ENCODE assay signal across 21 cellular contexts in the genomic region with DNA sequence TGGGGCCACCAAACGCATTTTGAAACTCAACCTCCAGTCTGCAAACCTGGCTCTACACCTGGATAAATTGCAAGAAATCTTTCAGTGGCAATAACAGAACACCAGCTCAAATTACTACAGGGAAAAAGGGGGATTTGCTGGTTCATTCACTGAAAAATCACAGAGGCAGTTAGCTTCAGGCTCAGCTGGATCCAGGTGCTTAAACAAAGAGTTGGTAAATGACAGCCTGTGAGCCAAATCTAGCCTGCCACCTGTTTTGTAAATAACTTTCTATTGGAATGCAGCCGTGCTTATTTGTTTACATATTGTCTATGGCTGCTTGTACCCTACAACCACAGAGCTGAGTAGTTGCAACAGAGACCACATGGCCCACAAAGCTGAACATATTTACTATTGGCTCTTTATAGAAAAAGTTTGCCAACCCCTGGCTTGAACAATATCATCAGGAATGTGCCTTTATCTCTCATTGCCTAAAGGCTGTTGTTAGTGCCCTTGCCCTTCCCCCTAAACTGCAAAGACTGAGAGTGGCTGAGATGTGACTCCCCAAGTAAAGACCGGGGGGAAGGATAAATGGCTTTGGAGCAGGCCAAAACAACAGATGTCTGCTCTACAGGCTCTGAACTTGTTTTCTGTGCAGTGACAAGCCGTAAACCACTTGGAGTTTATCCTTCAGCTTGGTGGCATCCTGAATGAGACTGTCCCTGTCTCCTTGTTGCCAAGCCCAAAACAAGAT. TPM values are rescaled to one million over a fixed set of nuclear protein-coding genes. Genes with fewer than 3 reads are reported as not detected.
DNase-seq lines count a peak whose midpoint lies in the region; ATAC-seq and TF ChIP-seq lines count a peak whose summit lies in the region.
"Had no signal": no experiment of that assay in that cellular context is flagged by ENCODE, and none has a peak within 500 bp of the region (broad histone marks: within the 10 kb centered on the region; RNA-seq: fewer than 3 reads in every experiment).

No MANE protein-coding gene starts in this region.

- DNase-seq in mammary epithelial cell, result no peak
- DNase-seq in MCF 10A (ENCODE audit: unreplicated experiment), result no peak
- DNase-seq in esophagus muscularis mucosa (ENCODE audit: extremely low spot score), result peak; percentile 60
- peak; percentile 29 for DNase-seq in type B pancreatic cell (ENCODE audit: extremely low spot score, unreplicated experiment)
- no peak for DNase-seq in ovary
- no peak for DNase-seq in GM13976 (ENCODE audit: low spot score)
- DNase-seq: activated CD4-positive, alpha-beta T cell treated with anti-CD3 and anti-CD28 coated beads, Interleukin-2, amount 50 U/mL, for 1 hour; activated gamma-delta T cell; gastrocnemius medialis; GDM1; hypothalamus; NCI-H2029; nucleus accumbens; SHP77 had no signal

- H4K20me1 ChIP-seq in mammary epithelial cell (ENCODE audit: insufficient read depth, low read length) (no peaks in the 10 kb centered on the region), OCI-LY3 (ENCODE audit: insufficient read depth, low read length) (peaks cover 22% of the 10 kb centered on the region)

- H3K4me1 ChIP-seq in mammary epithelial cell (ENCODE audit: insufficient read depth, low read length), result peaks cover 23% of the 10 kb centered on the region
- H3K4me1 ChIP-seq in OCI-LY3 (ENCODE audit: low read length), result peaks cover 22% of the 10 kb centered on the region
- no peaks in the 10 kb centered on the region for H3K4me1 ChIP-seq in esophagus muscularis mucosa
- no peaks in the 10 kb centered on the region for H3K4me1 ChIP-seq in ovary (ENCODE audit: insufficient read depth)
- H3K4me1 ChIP-seq: gastrocnemius medialis had no signal

- no peak for ATAC-seq in HG03139 (IDR thresholded peaks at IDR 0.05; ENCODE audit: unreplicated experiment)
- ATAC-seq: A549, gastrocnemius medialis had no signal

- in situ Hi-C loops in mammary epithelial cell (cut with MboI; ENCODE audit: low sequenced_read_pairs in 2 of 2), result no loop called here
- in situ Hi-C loops in GM13976 (cut with MboI; ENCODE audit: low sequenced_read_pairs, unreplicated experiment), result no loop called here

- TF ChIP-seq CTCF in mammary epithelial cell (conservative IDR thresholded peaks at IDR 0.05 in 1 of 2, IDR thresholded peaks at IDR 0.05 in 1 of 2; ENCODE audit: extremely low read depth in 1 of 2, insufficient read depth in 1 of 2, low read depth in 1 of 2, low read length in 2 of 2) (no peak), MCF 10A (IDR thresholded peaks at IDR 0.05; ENCODE audit: unreplicated experiment) (no peak), OCI-LY3 (IDR thresholded peaks at IDR 0.05; ENCODE audit: low read depth, low read length) (no peak), esophagus muscularis mucosa (IDR thresholded peaks at IDR 0.05) (no peak), type B pancreatic cell (conservative IDR thresholded peaks at IDR 0.05) (no peak), ovary (IDR thresholded peaks at IDR 0.05) (no peak), GM13976 (IDR thresholded peaks at IDR 0.05; ENCODE audit: borderline replicate concordance, control extremely low read depth, extremely low read depth, insufficient read depth, missing control alignments) (no peak)

- BruUV-seq in mammary epithelial cell (replicated peaks; lab: Mats Ljungman, UMichigan) (no TSS peak), MCF 10A (replicated peaks; lab: Mats Ljungman, UMichigan) (no TSS peak)

- H3K4me1 Mint-ChIP-seq in MCF 10A (ENCODE audit: insufficient read depth, unreplicated experiment) (no peaks in the 10 kb centered on the region), type B pancreatic cell (ENCODE audit: unreplicated experiment) (no peaks in the 10 kb centered on the region)
- H3K4me1 Mint-ChIP-seq: CD14-positive monocyte had no signal

- peak overlapping the region; percentile 60 for H2AFZ ChIP-seq in mammary epithelial cell (ENCODE audit: low read depth, low read length)
- no peak overlapping the region for H2AFZ ChIP-seq in OCI-LY3 (ENCODE audit: low read depth, low read length)

- 88% methylated on average over 4 of the region's 4 CpGs for WGBS in mammary epithelial cell (ENCODE audit: low coverage, missing lambda C conversion rate)
- 81% methylated on average over 4 of the region's 4 CpGs for WGBS in esophagus muscularis mucosa
- 51 to 59% (median 54%) methylated on average over 4 of the region's 4 CpGs for WGBS in ovary, 3 donors

- POLR2A ChIA-PET in MCF 10A (lab: Yijun Ruan, JAX), result no interaction called here

- TF ChIP-seq EP300 in esophagus muscularis mucosa (IDR thresholded peaks at IDR 0.05) (no peak), ovary (IDR thresholded peaks at IDR 0.05) (no peak)

- H3K79me2 ChIP-seq in mammary epithelial cell (ENCODE audit: insufficient read depth, low read length), result no peaks in the 10 kb centered on the region
- no peaks in the 10 kb centered on the region for H3K79me2 ChIP-seq in OCI-LY3 (ENCODE audit: low read length)

- peaks cover 5% of the 10 kb centered on the region for H3K9me3 ChIP-seq in mammary epithelial cell (replicated peaks; ENCODE audit: insufficient read depth, low read length)
- H3K9me3 ChIP-seq in OCI-LY3 (ENCODE audit: insufficient read depth, low read length), result no peaks in the 10 kb centered on the region
- no peaks in the 10 kb centered on the region for H3K9me3 ChIP-seq in esophagus muscularis mucosa
- H3K9me3 ChIP-seq in ovary, result no peaks in the 10 kb centered on the region
- H3K9me3 ChIP-seq: gastrocnemius medialis had no signal

- H3K36me3 Mint-ChIP-seq in MCF 10A (ENCODE audit: insufficient read depth, unreplicated experiment) (no peaks in the 10 kb centered on the region), type B pancreatic cell (no peaks in the 10 kb centered on the region)
- H3K36me3 Mint-ChIP-seq: CD14-positive monocyte had no signal

- H3K9me3 Mint-ChIP-seq in MCF 10A (ENCODE audit: unreplicated experiment), result no peaks in the 10 kb centered on the region
- peaks cover 5% of the 10 kb centered on the region for H3K9me3 Mint-ChIP-seq in type B pancreatic cell

- dilution Hi-C loops in mammary epithelial cell (cut with HindIII; ENCODE audit: low sequenced_read_pairs), result no loop called here

- no peak overlapping the region for H3K4me3 ChIP-seq in mammary epithelial cell (replicated peaks in 1 of 3; ENCODE audit: insufficient read depth in 1 of 3, low read depth in 2 of 3, low read length in 3 of 3)
- peak overlapping the region; percentile 52 for H3K4me3 ChIP-seq in OCI-LY3 (ENCODE audit: low read length)
- no peak overlapping the region for H3K4me3 ChIP-seq in esophagus muscularis mucosa
- no peak overlapping the region for H3K4me3 ChIP-seq in ovary
- H3K4me3 ChIP-seq: A549, gastrocnemius medialis had no signal

- H3K27ac Mint-ChIP-seq in MCF 10A (ENCODE audit: low read depth, unreplicated experiment) (no peak overlapping the region), type B pancreatic cell (no peak overlapping the region)
- H3K27ac Mint-ChIP-seq: dendritic cell treated with granulocyte-macrophage colony-stimulating factor and Interleukin-4, amounts not matched to agents 40 ng/mL and 50 ng/mL, for 4 days; T-helper 1 cell treated with Interleukin-12 subunit alpha and Interleukin-12 subunit beta and Interleukin-4 antibody, amounts not matched to agents 30 μg/mL and 1 μg/mL, for 36 hours had no signal

- no peak overlapping the region for H3K4me2 ChIP-seq in mammary epithelial cell (ENCODE audit: insufficient read depth, low read depth, low read length)
- H3K4me2 ChIP-seq in OCI-LY3 (ENCODE audit: low read length), result peak overlapping the region; percentile 72
- H3K4me2 ChIP-seq: A549 had no signal

- H3K9ac ChIP-seq in mammary epithelial cell (ENCODE audit: insufficient read depth, low read length) (no peak overlapping the region), OCI-LY3 (ENCODE audit: low read length) (no peak overlapping the region)

- CTCF ChIA-PET in mammary epithelial cell (lab: Charles Lee; ENCODE audit: low non-redundant PET) (no interaction called here), MCF 10A (lab: Yijun Ruan, JAX) (interaction anchor here (0.7 kb wide), 1 partner anchor 399 kb away, joined by 4 read pairs; no protein-coding TSS in a partner anchor)

- intact Hi-C loops in mammary epithelial cell (cut with micrococcal nuclease) (no loop called here), MCF 10A (cut with micrococcal nuclease) (no loop called here), esophagus muscularis mucosa (cut with DNase I) (no loop called here), ovary (cut with DNase I) (no loop called here)

- H3K36me3 ChIP-seq in mammary epithelial cell (ENCODE audit: insufficient read depth, low read length) (no peaks in the 10 kb centered on the region), OCI-LY3 (replicated peaks; ENCODE audit: low read depth, low read length) (no peaks in the 10 kb centered on the region), esophagus muscularis mucosa (no peaks in the 10 kb centered on the region), ovary (no peaks in the 10 kb centered on the region)
- H3K36me3 ChIP-seq: gastrocnemius medialis had no signal

- no peak for TF ChIP-seq POLR2A in esophagus muscularis mucosa (IDR thresholded peaks at IDR 0.05; ENCODE audit: low read depth)
- TF ChIP-seq POLR2A in ovary (IDR thresholded peaks at IDR 0.05), result no peak

- no peaks in the 10 kb centered on the region for H3K27me3 ChIP-seq in mammary epithelial cell (ENCODE audit: insufficient read depth, low read length)
- peaks cover 55% of the 10 kb centered on the region for H3K27me3 ChIP-seq in OCI-LY3 (ENCODE audit: low read depth, low read length)
- H3K27me3 ChIP-seq in esophagus muscularis mucosa, result peaks cover 0 to 8% (median 0%) of the 10 kb centered on the region in 4 donors
- H3K27me3 ChIP-seq in ovary, result no peaks in the 10 kb centered on the region
- H3K27me3 ChIP-seq: gastrocnemius medialis had no signal

- H3K27me3 Mint-ChIP-seq in MCF 10A (ENCODE audit: insufficient read depth, unreplicated experiment), result no peaks in the 10 kb centered on the region
- peaks cover 2% of the 10 kb centered on the region for H3K27me3 Mint-ChIP-seq in type B pancreatic cell

- H3K4me3 Mint-ChIP-seq in MCF 10A (ENCODE audit: unreplicated experiment) (no peak overlapping the region), type B pancreatic cell (no peak overlapping the region)
- H3K4me3 Mint-ChIP-seq: CD14-positive monocyte; dendritic cell treated with granulocyte-macrophage colony-stimulating factor and Interleukin-4, amounts not matched to agents 40 ng/mL and 50 ng/mL, for 4 days; T-helper 1 cell treated with Interleukin-12 subunit alpha and Interleukin-12 subunit beta and Interleukin-4 antibody, amounts not matched to agents 30 μg/mL and 1 μg/mL, for 36 hours had no signal

- H3K27ac ChIP-seq in mammary epithelial cell (ENCODE audit: insufficient read depth, low read depth, low read length) (peak overlapping the region; percentile 22), OCI-LY3 (ENCODE audit: low read length) (no peak overlapping the region), esophagus muscularis mucosa (replicated peaks in 1 of 4) (no peak overlapping the region), ovary (no peak overlapping the region)
- H3K27ac ChIP-seq: gastrocnemius medialis, HL-60 had no signal

RNA-seq across cellular contexts. Expression of a gene that starts 21.5 kb away (rescaled TPM):
- total RNA-seq in mammary epithelial cell, result 100 to 1,000 TPM; 152 to 200 TPM
- polyA plus RNA-seq in mammary epithelial cell, result 131 TPM
- polyA minus RNA-seq in mammary epithelial cell, result 442 TPM
- 67.2 and 87.1 TPM in 2 replicates for total RNA-seq in MCF 10A (2022)
- 10 to 100 TPM; 33.8 to 84.2 (median 53.7) TPM for total RNA-seq in esophagus muscularis mucosa
- 260 and 507 TPM in 2 replicates for total RNA-seq in type B pancreatic cell (ENCODE audit: low replicate concordance)
- 100 to 1,000 TPM in 3 of 7 donors, 10 to 100 TPM in 4; 26.3 to 165 (median 95.5) TPM for total RNA-seq in ovary
- polyA plus RNA-seq in ovary, result 10 to 100 TPM; 24.4 to 35.4 TPM
- polyA plus RNA-seq: CD14-positive monocyte had no signal

RNA-seq across cellular contexts. Expression of a gene that starts 55.4 kb away (rescaled TPM):
- 10 to 100 TPM; 11.9 to 12.0 TPM for total RNA-seq in mammary epithelial cell
- polyA plus RNA-seq in mammary epithelial cell, result 22.3 TPM
- 7.1 TPM for polyA minus RNA-seq in mammary epithelial cell
- 14.5 and 23.0 TPM in 2 replicates for total RNA-seq in MCF 10A (2022)
- 10 to 100 TPM; 36.3 to 60.5 (median 50.6) TPM for total RNA-seq in esophagus muscularis mucosa
- total RNA-seq in type B pancreatic cell (ENCODE audit: low replicate concordance), result 20.0 and 36.0 TPM in 2 replicates
- total RNA-seq in ovary, result 10 to 100 TPM; 57.3 to 94.4 (median 78.9) TPM
- 10 to 100 TPM; 16.6 to 77.2 TPM for polyA plus RNA-seq in ovary

Comparison
In these comparisons a context has a peak if more than half of its experiments do, and no peak if none do; other contexts are left out.
1. DNase-seq: peak in esophagus muscularis mucosa (single experiment) and type B pancreatic cell (single experiment); none in mammary epithelial cell (single experiment), MCF 10A (single experiment), ovary (0 of 5) and GM13976 (single experiment).